In genomic region chr16:52074133-52074532, GRCh38 we compare ENCODE assay signal across 28 cellular contexts.
"Had no signal": no experiment of that assay in that cellular context is flagged by ENCODE, and none has a peak within 500 bp of the region (broad histone marks: within the 10 kb centered on the region; RNA-seq: fewer than 3 reads in every experiment).

No MANE protein-coding gene starts in this region.

- H3K4me3 ChIP-seq: adrenal gland, body of pancreas, gastroesophageal sphincter, heart right ventricle, hepatocyte had no signal

- H3K27me3 ChIP-seq: adrenal gland, body of pancreas, gastroesophageal sphincter, hepatocyte had no signal

- H3K36me3 ChIP-seq: adrenal gland, gastroesophageal sphincter, heart right ventricle had no signal

- H3K27ac ChIP-seq: adrenal gland, body of pancreas, epithelial cell of prostate, foreskin keratinocyte, gastroesophageal sphincter, heart right ventricle, hepatocyte had no signal

- H3K9me3 ChIP-seq: adrenal gland, body of pancreas, gastroesophageal sphincter, heart right ventricle had no signal

- H3K4me1 ChIP-seq: adrenal gland, body of pancreas, foreskin keratinocyte, gastroesophageal sphincter, heart right ventricle had no signal

- DNase-seq: activated CD4-positive, alpha-beta memory T cell treated with anti-CD3 and anti-CD28 coated beads for 36 hours; activated CD4-positive, alpha-beta T cell treated with anti-CD3 and anti-CD28 coated beads for 36 hours; activated CD4-positive, CD25-positive, alpha-beta regulatory T cell; activated CD4-positive, CD25-positive, alpha-beta regulatory T cell treated with anti-CD3 and anti-CD28 coated beads, Interleukin-2, amount 50 U/mL, for 72 hours; activated CD8-positive, alpha-beta memory T cell treated with anti-CD3 and anti-CD28 coated beads, Interleukin-2, amount 10 ng/mL, durations not matched to agents 7 days and 5 days; activated CD8-positive, alpha-beta memory T cell treated with anti-CD3 and anti-CD28 coated beads, Interleukin-2, amount 50 U/mL, for 4 hours; activated CD8-positive, alpha-beta T cell treated with anti-CD3 and anti-CD28 coated beads, Interleukin-2, amount 10 ng/mL, durations not matched to agents 7 days and 5 days; activated effector memory CD4-positive, alpha-beta T cell treated with anti-CD3 and anti-CD28 coated beads, Interleukin-2, amount 50 U/mL, for 16 hours; activated naive CD4-positive, alpha-beta T cell treated with anti-CD3 and anti-CD28 coated beads for 36 hours; activated naive CD8-positive, alpha-beta T cell treated with anti-CD3 and anti-CD28 coated beads for 36 hours; activated naive CD8-positive, alpha-beta T cell treated with anti-CD3 and anti-CD28 coated beads, Interleukin-2, amount 50 U/mL, for 24 hours; activated T-cell treated with anti-CD3 and anti-CD28 coated beads, Interleukin-2, amount 50 U/mL, for 1 hour; activated T-cell treated with anti-CD3 and anti-CD28 coated beads, Interleukin-2, amount 50 U/mL, for 48 hours; adrenal gland; amygdala; aorta; body of pancreas; caudate nucleus; cortex of kidney; dermis blood vessel endothelial cell; effector CD4-positive, alpha-beta T cell; effector memory CD8-positive, alpha-beta T cell; foreskin keratinocyte; heart right ventricle; T-helper 2 cell had no signal
